In genomic region chr17:77453613-77454559, GRCh38 we compare ENCODE assay signal across 1 cellular context.
TF ChIP-seq lines count a peak whose summit lies in the region.

No MANE protein-coding gene starts in this region.

TF ChIP-seq in HepG2, 621 proteins besides CTCF, POLR2A, EP300 and RAD21 (continued from another document and continues in another):
- TF ChIP-seq ZBTB3 (CRISPR knock-in tag; IDR thresholded peaks at IDR 0.05; ENCODE audit: borderline replicate concordance, low read depth) (peak; percentile 90; the same call in 1 of the 2 replicates), LRRFIP1 (CRISPR knock-in tag; conservative IDR thresholded peaks at IDR 0.05) (no peak), KDM5B (CRISPR knock-in tag; IDR thresholded peaks at IDR 0.05; ENCODE audit: borderline replicate concordance) (peak; percentile 37; the same call in 1 of the 2 replicates), IRF1 (CRISPR knock-in tag; IDR thresholded peaks at IDR 0.05; ENCODE audit: low read depth) (peak; percentile 27; the same call in 1 of the 2 replicates), ZNF547 (CRISPR knock-in tag; IDR thresholded peaks at IDR 0.05) (peak; percentile 33; the same call in 1 of the 2 replicates), ZNF292 (CRISPR knock-in tag; IDR thresholded peaks at IDR 0.05; ENCODE audit: borderline replicate concordance, low read depth) (0 out of 2 replicates have a peak, but pooled peaks have one; percentile 35), ZNF407 (CRISPR knock-in tag; IDR thresholded peaks at IDR 0.05; ENCODE audit: not compliant biosample characterization) (peak; percentile 24), NFE2 (CRISPR knock-in tag; IDR thresholded peaks at IDR 0.05) (no peak), ATF3 (CRISPR knock-in tag; IDR thresholded peaks at IDR 0.05) (no peak), ZNF138 (CRISPR knock-in tag; IDR thresholded peaks at IDR 0.05; ENCODE audit: low read depth) (0 out of 2 replicates have a peak, but pooled peaks have one; percentile 66), CBX2 (IDR thresholded peaks at IDR 0.05; ENCODE audit: low read depth, low read length) (no peak), CBX2 (CRISPR knock-in tag; IDR thresholded peaks at IDR 0.05; ENCODE audit: low read depth) (no peak), ZNF264 (CRISPR knock-in tag; IDR thresholded peaks at IDR 0.05) (peak; percentile 64), CCDC6 (CRISPR knock-in tag; IDR thresholded peaks at IDR 0.05) (no peak), IKZF4 (CRISPR knock-in tag; IDR thresholded peaks at IDR 0.05; ENCODE audit: borderline replicate concordance, low read depth, not compliant biosample characterization) (peak; percentile 10), RORA (CRISPR knock-in tag; IDR thresholded peaks at IDR 0.05) (no peak), HINFP (CRISPR knock-in tag; IDR thresholded peaks at IDR 0.05; ENCODE audit: low read depth) (no peak), GTF3A (CRISPR knock-in tag; conservative IDR thresholded peaks at IDR 0.05) (no peak), GABPA (IDR thresholded peaks at IDR 0.05; ENCODE audit: low read depth, low read length) (no peak), GABPA (CRISPR knock-in tag; IDR thresholded peaks at IDR 0.05; ENCODE audit: low read depth) (peak; percentile 87), ZNF24 (IDR thresholded peaks at IDR 0.05) (no peak), PTBP1 (IDR thresholded peaks at IDR 0.05; ENCODE audit: low read depth, low read length, poor library complexity, severe bottlenecking) (no peak), JUNB (CRISPR knock-in tag; IDR thresholded peaks at IDR 0.05; ENCODE audit: borderline replicate concordance) (no peak), SP2 (CRISPR knock-in tag; IDR thresholded peaks at IDR 0.05) (0 out of 2 replicates have a peak, but pooled peaks have one; percentile 46), SNAPC5 (CRISPR knock-in tag; IDR thresholded peaks at IDR 0.05; ENCODE audit: borderline replicate concordance) (no peak), KMT2B (CRISPR knock-in tag; IDR thresholded peaks at IDR 0.05) (no peak; the same call in 1 of the 2 replicates), ZNF878 (CRISPR knock-in tag; IDR thresholded peaks at IDR 0.05) (peak; percentile 71; the same call in 1 of the 2 replicates), SP5 (CRISPR knock-in tag; IDR thresholded peaks at IDR 0.05; ENCODE audit: borderline replicate concordance, low read depth) (peak; percentile 65), REST (IDR thresholded peaks at IDR 0.05; ENCODE audit: borderline replicate concordance in 1 of 2, low read depth in 1 of 2, low read length in 2 of 2) (peak in 1 of 2 experiments; percentile 46; a peak in 1 of 4 replicates), ZNF44 (CRISPR knock-in tag; IDR thresholded peaks at IDR 0.05) (no peak; the same call in 1 of the 2 replicates), ELK4 (CRISPR knock-in tag; IDR thresholded peaks at IDR 0.05; ENCODE audit: borderline replicate concordance) (no peak), ZNF709 (CRISPR knock-in tag; IDR thresholded peaks at IDR 0.05) (no peak; the same call in none of the 2 replicates), NCOA2 (CRISPR knock-in tag; IDR thresholded peaks at IDR 0.05) (peak; percentile 84), SKIL (CRISPR knock-in tag; IDR thresholded peaks at IDR 0.05; ENCODE audit: borderline replicate concordance) (peak; percentile 75), TGIF2 (CRISPR knock-in tag; IDR thresholded peaks at IDR 0.05) (peak; percentile 65), ZNF235 (CRISPR knock-in tag; IDR thresholded peaks at IDR 0.05; ENCODE audit: borderline replicate concordance) (peak; percentile 84; the same call in 1 of the 2 replicates), ZNF430 (CRISPR knock-in tag; IDR thresholded peaks at IDR 0.05) (peak; percentile 40)
